Comparison of ENCODE assay signal across 33 cellular contexts in the genomic region with DNA sequence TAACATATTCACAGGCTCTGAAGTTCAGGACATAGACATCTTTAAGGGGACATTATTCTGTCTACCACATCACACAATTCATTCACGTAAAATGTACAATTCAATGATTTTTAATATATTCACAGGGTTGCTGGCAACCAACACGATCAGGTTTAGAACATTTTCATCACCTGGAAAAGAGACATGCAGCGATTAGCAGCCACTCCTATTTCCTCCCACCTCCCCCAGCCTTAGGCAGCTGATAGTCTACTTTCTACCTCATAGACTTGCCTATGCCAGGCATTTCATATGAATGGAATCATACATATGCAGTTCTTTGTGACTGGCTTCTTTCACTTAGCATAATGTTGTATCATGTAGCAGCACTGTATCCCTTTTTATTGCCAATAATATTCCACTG.
"Had no signal": no experiment of that assay in that cellular context is flagged by ENCODE, and none has a peak within 500 bp of the region (broad histone marks: within the 10 kb centered on the region; RNA-seq: fewer than 3 reads in every experiment).

No MANE protein-coding gene starts in this region.

- H3K9me3 ChIP-seq: MG63 had no signal

- H3K4me3 ChIP-seq: MG63 had no signal

- H3K36me3 ChIP-seq: MG63 had no signal

- DNase-seq: Karpas-422, Kasumi-1, MG63, MM.1S, MV-4-11, NCI-H1048, NCI-H1092, NCI-H1092 treated with DMSO at 0.1 percent for 48 hours, NCI-H1105, NCI-H1105 treated with DMSO at 0.1 percent for 48 hours, NCI-H1417, NCI-H1417 treated with DMSO at 0.1 percent for 48 hours, NCI-H1436, NCI-H1436 treated with DMSO at 0.1 percent for 48 hours, NCI-H146, NCI-H1694, NCI-H1694 treated with DMSO at 0.1 percent for 48 hours, NCI-H187, NCI-H187 treated with DMSO at 0.1 percent for 48 hours, NCI-H1930, NCI-H2029, NCI-H2029 treated with DMSO at 0.1 percent for 48 hours, NCI-H2081, NCI-H2081 treated with DMSO at 0.1 percent for 48 hours, NCI-H2107, NCI-H2227 treated with DMSO at 0.1 percent for 48 hours, NCI-H226, NCI-H345, NCI-H446, NCI-H446 treated with DMSO at 0.1 percent for 48 hours, NCI-H510A, NCI-H510A treated with DMSO at 0.1 percent for 48 hours, NCI-H524 had no signal
